ENCODE assay signal across 25 cellular contexts in the genomic region with DNA sequence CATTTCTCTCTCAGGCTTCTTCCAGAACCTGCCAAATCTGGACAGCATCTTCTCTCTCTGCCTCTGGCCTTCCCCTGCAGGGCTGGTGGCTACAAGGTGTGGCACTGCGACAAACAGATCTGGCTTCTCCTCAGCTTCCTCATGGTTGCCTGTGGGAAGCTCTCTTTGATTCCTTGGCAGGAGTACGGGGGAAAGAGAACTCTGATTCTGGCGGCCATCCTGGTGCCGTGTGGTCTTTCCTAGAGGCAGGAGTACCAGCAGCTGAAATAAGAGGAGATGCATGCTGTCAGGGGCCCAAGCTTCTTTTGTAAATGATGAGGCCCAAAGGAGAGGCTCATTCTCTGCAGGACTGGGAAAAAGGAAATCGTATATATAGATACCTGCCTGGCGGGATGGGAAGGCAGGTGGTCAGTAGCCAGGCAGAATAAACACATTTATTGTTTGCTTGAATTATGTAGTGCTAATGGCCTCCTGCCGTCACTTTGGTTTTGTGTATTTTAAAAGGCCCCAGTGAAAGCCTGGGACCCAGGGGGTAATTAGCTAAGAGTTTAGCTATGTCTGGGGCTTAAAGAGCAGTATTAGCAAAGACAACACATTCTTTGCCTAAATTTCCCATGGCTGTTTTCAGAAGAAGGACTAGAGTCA. TPM values are rescaled to one million over a fixed set of nuclear protein-coding genes. Genes with fewer than 3 reads are reported as not detected.
DNase-seq lines count a peak whose midpoint lies in the region; ATAC-seq, FAIRE-seq and TF ChIP-seq lines count a peak whose summit lies in the region.
"Had no signal": no experiment of that assay in that cellular context is flagged by ENCODE, and none has a peak within 500 bp of the region (broad histone marks: within the 10 kb centered on the region; RNA-seq: fewer than 3 reads in every experiment).

A gene with protein sequence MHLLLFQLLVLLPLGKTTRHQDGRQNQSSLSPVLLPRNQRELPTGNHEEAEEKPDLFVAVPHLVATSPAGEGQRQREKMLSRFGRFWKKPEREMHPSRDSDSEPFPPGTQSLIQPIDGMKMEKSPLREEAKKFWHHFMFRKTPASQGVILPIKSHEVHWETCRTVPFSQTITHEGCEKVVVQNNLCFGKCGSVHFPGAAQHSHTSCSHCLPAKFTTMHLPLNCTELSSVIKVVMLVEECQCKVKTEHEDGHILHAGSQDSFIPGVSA (minus strand): TSS at position 343 of the 645 bp plus-strand sequence. CDS start 61 bp downstream, at position 282.

- CTCF ChIA-PET in HepG2 (lab: Yijun Ruan, JAX; ENCODE audit: low intra/inter-chr PET ratio, low total read pairs) = no interaction called here

- H3K27ac ChIP-seq in HUES48 (ENCODE audit: low read depth, low read length) (peak within 1 kb of the TSS; percentile 86), astrocyte (ENCODE audit: low read depth, low read length) (no peak within 1 kb of the TSS), HepG2 (ENCODE audit: extremely low read length, insufficient read depth, low read length) (no peak within 1 kb of the TSS), transverse colon (no peak within 1 kb of the TSS)
- H3K27ac ChIP-seq: dorsolateral prefrontal cortex, RWPE1 had no signal

- peak within 1 kb of the TSS; percentile 14 for H3K27ac Mint-ChIP-seq in astrocyte (ENCODE audit: unreplicated experiment)
- H3K27ac Mint-ChIP-seq: activated CD4-positive, alpha-beta T cell treated with anti-CD3 and anti-CD28 coated beads for 36 hours; HFFc6 had no signal

- no peak for TF ChIP-seq EP300 in HepG2 (IDR thresholded peaks at IDR 0.05; ENCODE audit: low read depth in 2 of 2, low read length in 2 of 2)
- no peak for TF ChIP-seq EP300 in HepG2 (CRISPR knock-in tag; IDR thresholded peaks at IDR 0.05; ENCODE audit: borderline replicate concordance)
- no peak for TF ChIP-seq EP300 in transverse colon (IDR thresholded peaks at IDR 0.05; ENCODE audit: low read depth)

- peaks cover 14% of the 10 kb centered on the region for H3K4me1 Mint-ChIP-seq in astrocyte (ENCODE audit: low read depth, unreplicated experiment)
- H3K4me1 Mint-ChIP-seq: activated CD4-positive, alpha-beta T cell treated with anti-CD3 and anti-CD28 coated beads for 36 hours had no signal

- H3K36me3 ChIP-seq in HUES48 (ENCODE audit: control insufficient read depth, insufficient read depth, low read length) (no peaks in the 10 kb centered on the region; the same call in 1 of the 2 replicates), astrocyte (ENCODE audit: insufficient read depth, low read length) (no peaks in the 10 kb centered on the region), HepG2 (replicated peaks in 1 of 2; ENCODE audit: control insufficient read depth in 1 of 2, insufficient read depth in 2 of 2, low read length in 2 of 2) (no peaks in the 10 kb centered on the region), transverse colon (no peaks in the 10 kb centered on the region)
- H3K36me3 ChIP-seq: BE2C had no signal

- no peak for ATAC-seq in HepG2
- ATAC-seq: activated CD4-positive, alpha-beta T cell treated with anti-CD3 and anti-CD28 coated beads for 36 hours; GM12878 had no signal

- H3K9me3 Mint-ChIP-seq in astrocyte (ENCODE audit: unreplicated experiment) = no peaks in the 10 kb centered on the region
- H3K9me3 Mint-ChIP-seq: HFFc6 had no signal

- H3K9me3 ChIP-seq in HUES48 (ENCODE audit: control insufficient read depth, insufficient read depth, low read length) (no peaks in the 10 kb centered on the region), astrocyte (ENCODE audit: insufficient read depth, low read depth, low read length) (no peaks in the 10 kb centered on the region), HepG2 (ENCODE audit: low read length) (no peaks in the 10 kb centered on the region), transverse colon (no peaks in the 10 kb centered on the region)
- H3K9me3 ChIP-seq: BE2C had no signal

- DNase-seq in NCI-H2081 treated with DMSO at 0.1 percent for 48 hours (lab: John Stamatoyannopoulos, UW) (peak; percentile 89), astrocyte (ENCODE audit: low read depth) (no peak), islet precursor cell (peak; percentile 76), HepG2 (ENCODE audit: low spot score) (no peak), A172 (ENCODE audit: low spot score) (no peak), NCI-H1694 (lab: John Stamatoyannopoulos, UW) (no peak), transverse colon (no peak)
- DNase-seq: activated CD4-positive, alpha-beta T cell treated with anti-CD3 and anti-CD28 coated beads for 36 hours; BE2C; GF-D8; HFFc6; kidney glomerular epithelial cell; NCI-H2029; stimulated activated CD4-positive, alpha-beta T cell treated with anti-CD3 and anti-CD28 coated beads, Interleukin-12 subunit alpha, Interleukin-12 subunit beta, amount 100 ng/mL, for 4 hours had no signal

- H3K4me3 ChIP-seq in HUES48 (ENCODE audit: low read depth, low read length) (peak within 1 kb of the TSS; percentile 50), astrocyte (ENCODE audit: insufficient read depth, low read depth, low read length) (no peak within 1 kb of the TSS), HepG2 (replicated peaks in 1 of 3; ENCODE audit: insufficient read depth in 1 of 3, low read depth in 2 of 3, low read length in 3 of 3) (no peak within 1 kb of the TSS), transverse colon (no peak within 1 kb of the TSS)
- H3K4me3 ChIP-seq: dorsolateral prefrontal cortex, GM12878 had no signal

- in situ Hi-C loops in HepG2 (cut with HindIII; ENCODE audit: extremely low pct_ligation_motif_present, low pct_unique_long_range_greater_than_20kb) = no loop called here
- in situ Hi-C loops in transverse colon (cut with MboI; ENCODE audit: low pct_ligation_motif_present in 1 of 4, low pct_unique_long_range_greater_than_20kb in 1 of 4, low sequenced_read_pairs in 3 of 4) = no loop called here

- intact Hi-C loops in HepG2 (cut with micrococcal nuclease; ENCODE audit: unreplicated experiment) = no loop called here
- intact Hi-C loops in transverse colon (cut with DNase I; ENCODE audit: low total_unique reads) = no loop called here

- no peak within 1 kb of the TSS for H3K4me3 Mint-ChIP-seq in astrocyte (ENCODE audit: unreplicated experiment)
- H3K4me3 Mint-ChIP-seq: activated CD4-positive, alpha-beta T cell treated with anti-CD3 and anti-CD28 coated beads for 36 hours; HFFc6 had no signal

- H3K36me3 Mint-ChIP-seq in astrocyte (ENCODE audit: low read depth, unreplicated experiment) = no peaks in the 10 kb centered on the region

- H3K4me1 ChIP-seq in HUES48 (ENCODE audit: control insufficient read depth, insufficient read depth, low read length) (peaks cover 22% of the 10 kb centered on the region), astrocyte (ENCODE audit: insufficient read depth, low read length) (no peaks in the 10 kb centered on the region), HepG2 (ENCODE audit: insufficient read depth, low read length) (no peaks in the 10 kb centered on the region), transverse colon (no peaks in the 10 kb centered on the region)
- H3K4me1 ChIP-seq: BE2C had no signal

- no peak for TF ChIP-seq RAD21 in HepG2 (CRISPR knock-in tag; IDR thresholded peaks at IDR 0.05)

- H3K27me3 Mint-ChIP-seq in astrocyte (ENCODE audit: low read depth, unreplicated experiment) = no peaks in the 10 kb centered on the region

- FAIRE-seq in astrocyte (lab: Jason Lieb, UNC) (no peak), HepG2 (lab: Jason Lieb, UNC) (no peak)
- FAIRE-seq: bronchial epithelial cell, GM12878 had no signal

- no peaks in the 10 kb centered on the region for H3K79me2 ChIP-seq in astrocyte (ENCODE audit: insufficient read depth, low read length)
- no peaks in the 10 kb centered on the region for H3K79me2 ChIP-seq in HepG2 (ENCODE audit: insufficient read depth, low read length)

- POLR2A ChIA-PET in HepG2 (lab: Yijun Ruan, JAX) = no interaction called here

- BruUV-seq in HepG2 (replicated peaks; lab: Mats Ljungman, UMichigan) = no TSS peak

- peaks cover 95% of the 10 kb centered on the region for H3K27me3 ChIP-seq in HUES48 (ENCODE audit: control insufficient read depth, insufficient read depth, low read length)
- H3K27me3 ChIP-seq in astrocyte (ENCODE audit: insufficient read depth, low read length) = no peaks in the 10 kb centered on the region
- peaks cover 2 to 10% of the 10 kb centered on the region in 2 experiments; a peak in 4 of 5 replicates for H3K27me3 ChIP-seq in HepG2 (ENCODE audit: control insufficient read depth in 1 of 2, insufficient read depth in 2 of 2, low read length in 2 of 2)
- peaks cover 7% of the 10 kb centered on the region for H3K27me3 ChIP-seq in transverse colon
- H3K27me3 ChIP-seq: BE2C had no signal

- H4K20me1 ChIP-seq in astrocyte (ENCODE audit: insufficient read depth, low read length) = no peaks in the 10 kb centered on the region
- no peaks in the 10 kb centered on the region; the same call in 1 of the 2 replicates for H4K20me1 ChIP-seq in HepG2 (ENCODE audit: insufficient read depth, low read length)

- H3K4me2 ChIP-seq in astrocyte (ENCODE audit: low read length) (no peak within 1 kb of the TSS), HepG2 (ENCODE audit: low read depth, low read length) (no peak within 1 kb of the TSS)

- TF ChIP-seq CTCF in astrocyte (IDR thresholded peaks at IDR 0.05; ENCODE audit: insufficient read depth, low read depth, low read length) (no peak), HepG2 (CRISPR knock-in tag; IDR thresholded peaks at IDR 0.05) (no peak), transverse colon (IDR thresholded peaks at IDR 0.05) (no peak)

- WGBS in HepG2 (ENCODE audit: low lambda C conversion rate) = 24% methylated on average over 7 of the region's 7 CpGs
- 70 to 80% methylated on average over 1 to 7 of the region's 7 CpGs for WGBS in transverse colon (ENCODE audit: low coverage in 1 of 2), 2 donors

- TF ChIP-seq POLR2A in HepG2 (IDR thresholded peaks at IDR 0.05; ENCODE audit: insufficient read depth in 1 of 2, low read depth in 2 of 2, low read length in 2 of 2) (no peak), transverse colon (IDR thresholded peaks at IDR 0.05) (no peak)

- peak within 1 kb of the TSS; percentile 18 for H3K9ac ChIP-seq in HUES48 (ENCODE audit: low read depth, low read length)
- no peak within 1 kb of the TSS for H3K9ac ChIP-seq in astrocyte (ENCODE audit: low read length)
- H3K9ac ChIP-seq in HepG2 (ENCODE audit: insufficient read depth, low read depth, low read length) = no peak within 1 kb of the TSS

- H2AFZ ChIP-seq in astrocyte (ENCODE audit: low read depth, low read length) (no peak within 1 kb of the TSS), HepG2 (ENCODE audit: low read length) (no peak within 1 kb of the TSS)

RNA-seq across cellular contexts. Expression of the gene that starts here (rescaled TPM):
- total RNA-seq in astrocyte = 2.2 and 2.8 TPM in 2 replicates
- not detected in 2 replicates for total RNA-seq in HepG2 (2016; rRNA removed; fragmentation: Illumina TruSeq; extraction: Trizol)
- not detected in 2 replicates for total RNA-seq in HepG2 (2016; cell fraction: cytosol; rRNA removed; fragmentation: Illumina TruSeq; extraction: Trizol; ENCODE audit: low read depth)
- total RNA-seq in HepG2 (2016; cell fraction: insoluble cytoplasmic fraction; rRNA removed; fragmentation: Illumina TruSeq; extraction: Trizol) = 0.11 TPM in 1 of 2 replicates, not detected in the other
- not detected in 2 replicates for total RNA-seq in HepG2 (2016; cell fraction: membrane; rRNA removed; fragmentation: Illumina TruSeq; extraction: Trizol)
- total RNA-seq in HepG2 (2016; cell fraction: nucleus; rRNA removed; fragmentation: Illumina TruSeq; extraction: Trizol) = 0.31 TPM in 1 of 2 replicates, not detected in the other
- 0.17 and 0.18 TPM in 2 replicates for polyA plus RNA-seq in HepG2 (2011; rRNA removed)
- not detected in 2 replicates for polyA plus RNA-seq in HepG2 (2011; cell fraction: cytosol; rRNA removed)
- polyA plus RNA-seq in HepG2 (2011; cell fraction: nucleus; rRNA removed) = 0.40 and 0.64 TPM in 2 replicates
- not detected in 2 replicates for polyA plus RNA-seq in HepG2 (2012)
- polyA plus RNA-seq in HepG2 (2016; cell fraction: cytosol; fragmentation: Illumina TruSeq; extraction: Trizol; ENCODE audit: low read depth) = not detected in 2 replicates
- not detected in 2 replicates for polyA plus RNA-seq in HepG2 (2016; cell fraction: insoluble cytoplasmic fraction; fragmentation: Illumina TruSeq; extraction: Trizol; ENCODE audit: low read depth)
- polyA plus RNA-seq in HepG2 (2016; cell fraction: membrane; fragmentation: Illumina TruSeq; extraction: Trizol; ENCODE audit: low read depth) = not detected in 2 replicates
- polyA plus RNA-seq in HepG2 (2016; cell fraction: nucleus; fragmentation: Illumina TruSeq; extraction: Trizol; ENCODE audit: insufficient read depth, low read depth) = not detected in 2 replicates
- 1.3 TPM in 1 of 2 replicates, not detected in the other for polyA minus RNA-seq in HepG2 (2011; rRNA and poly(A)+ RNA removed; ENCODE audit: low replicate concordance)
- not detected in 2 replicates for polyA minus RNA-seq in HepG2 (2011; cell fraction: cytosol; rRNA and poly(A)+ RNA removed)
- 2.7 and 2.9 TPM in 2 replicates for polyA minus RNA-seq in HepG2 (2011; cell fraction: nucleus; rRNA and poly(A)+ RNA removed)
- not detected in 2 replicates for total RNA-seq in A172 (2014; rRNA removed; shearing (Covaris generic))
- under 1 TPM in 1 of 4 donors, not detected in 3; 0.48 TPM for total RNA-seq in transverse colon
- total RNA-seq: activated CD4-positive, alpha-beta T cell treated with anti-CD3 and anti-CD28 coated beads for 36 hours; bronchial epithelial cell; GM12878; HFFc6; HT1080; mesenteric fat pad; temporal lobe had no signal
- polyA plus RNA-seq: adipose tissue, esophagus, GM12878, neural cell had no signal

Comparison
In these comparisons a context has a peak if more than half of its experiments do, and no peak if none do; other contexts are left out.
1. DNase-seq: peak in NCI-H2081 treated with DMSO at 0.1 percent for 48 hours (single experiment) and islet precursor cell (single experiment); none in astrocyte (single experiment), HepG2 (single experiment), A172 (single experiment), NCI-H1694 (single experiment) and transverse colon (single experiment).